ENCODE assay signal across 8 cellular contexts in genomic region chr16:48365601-48366164, GRCh38. TPM values are rescaled to one million over a fixed set of nuclear protein-coding genes. Genes with fewer than 3 reads are reported as not detected.
DNase-seq lines count a peak whose midpoint lies in the region; ATAC-seq lines count a peak whose summit lies in the region.

No MANE protein-coding gene starts in this region.

- peak overlapping the region in 2 of 3 donors; percentile 95 to 98 for H3K27ac Mint-ChIP-seq in CD4-positive, CD25-positive, alpha-beta regulatory T cell
- peak overlapping the region; percentile 96 for H3K27ac Mint-ChIP-seq in activated T-helper 1 cell treated with anti-CD3 and anti-CD28 coated beads, Interleukin-12 subunit alpha, Interleukin-12 subunit beta, Interleukin-2, Interleukin-4 antibody, amounts not matched to agents 30 ng/mL and 10 ng/mL and 1 ng/mL, durations not matched to agents 14 hours and 24 hours and 36 hours
- H3K27ac Mint-ChIP-seq in naive thymus-derived CD4-positive, alpha-beta T cell, result peak overlapping the region; percentile 89 to 100 (median 98)
- peak overlapping the region; percentile 96 for H3K27ac Mint-ChIP-seq in stimulated activated effector memory CD8-positive, alpha-beta T cell treated with anti-CD3 and anti-CD28 coated beads, Interleukin-12 subunit alpha, Interleukin-12 subunit beta, amount 100 ng/mL, for 72 hours

- peaks cover 22 to 44% (median 29%) of the 10 kb centered on the region in 4 donors for H3K4me1 Mint-ChIP-seq in CD4-positive, CD25-positive, alpha-beta regulatory T cell
- peaks cover 59% of the 10 kb centered on the region for H3K4me1 Mint-ChIP-seq in activated T-helper 1 cell treated with anti-CD3 and anti-CD28 coated beads, Interleukin-12 subunit alpha, Interleukin-12 subunit beta, Interleukin-2, Interleukin-4 antibody, amounts not matched to agents 30 ng/mL and 10 ng/mL and 1 ng/mL, durations not matched to agents 14 hours and 24 hours and 36 hours (ENCODE audit: low read depth)
- H3K4me1 Mint-ChIP-seq in naive thymus-derived CD4-positive, alpha-beta T cell, result peaks cover 24 to 71% (median 54%) of the 10 kb centered on the region in 7 donors
- H3K4me1 Mint-ChIP-seq in stimulated activated effector memory CD8-positive, alpha-beta T cell treated with anti-CD3 and anti-CD28 coated beads, Interleukin-12 subunit alpha, Interleukin-12 subunit beta, amount 100 ng/mL, for 72 hours, result peaks cover 30% of the 10 kb centered on the region

- peak overlapping the region; percentile 91 for H3K4me3 ChIP-seq in CD4-positive, CD25-positive, alpha-beta regulatory T cell (ENCODE audit: low read depth, low read length)
- H3K4me3 ChIP-seq in naive thymus-derived CD4-positive, alpha-beta T cell (ENCODE audit: low read length), result peak overlapping the region; percentile 88

- H3K9me3 Mint-ChIP-seq in CD4-positive, CD25-positive, alpha-beta regulatory T cell, result no peaks in the 10 kb centered on the region
- no peaks in the 10 kb centered on the region for H3K9me3 Mint-ChIP-seq in activated T-helper 1 cell treated with anti-CD3 and anti-CD28 coated beads, Interleukin-12 subunit alpha, Interleukin-12 subunit beta, Interleukin-2, Interleukin-4 antibody, amounts not matched to agents 30 ng/mL and 10 ng/mL and 1 ng/mL, durations not matched to agents 14 hours and 24 hours and 36 hours
- no peaks in the 10 kb centered on the region for H3K9me3 Mint-ChIP-seq in naive thymus-derived CD4-positive, alpha-beta T cell
- H3K9me3 Mint-ChIP-seq in stimulated activated effector memory CD8-positive, alpha-beta T cell treated with anti-CD3 and anti-CD28 coated beads, Interleukin-12 subunit alpha, Interleukin-12 subunit beta, amount 100 ng/mL, for 72 hours, result no peaks in the 10 kb centered on the region

- H3K36me3 ChIP-seq in CD4-positive, CD25-positive, alpha-beta regulatory T cell (ENCODE audit: control insufficient read depth, insufficient read depth, low read length), result no peaks in the 10 kb centered on the region
- H3K36me3 ChIP-seq in naive thymus-derived CD4-positive, alpha-beta T cell (ENCODE audit: control insufficient read depth in 2 of 3, insufficient read depth in 3 of 3, low read length in 3 of 3), result peaks cover 0 to 6% (median 0%) of the 10 kb centered on the region in 3 experiments

- intact Hi-C loops in activated T-helper 1 cell treated with anti-CD3 and anti-CD28 coated beads, Interleukin-12 subunit alpha, Interleukin-12 subunit beta, Interleukin-2, Interleukin-4 antibody, amounts not matched to agents 30 ng/mL and 10 ng/mL and 1 ng/mL, durations not matched to agents 14 hours and 24 hours and 36 hours (cut with micrococcal nuclease), result loop anchor here (1.0 to 10.0 kb wide), 8 partner anchors 12 to 1699 kb away; partner anchors contain the start of genes ABCC11 and HEATR3
- intact Hi-C loops in naive thymus-derived CD4-positive, alpha-beta T cell (cut with micrococcal nuclease), result loop anchor here (1.0 to 10.0 kb wide), 11 partner anchors 12 to 1393 kb away; partner anchors contain the start of genes DNAJA2 (in 2 of the 2), SIAH1 (in 2 of the 2), ABCC11 (in 1 of the 2) and ITFG1 (in 1 of the 2)

- CTCF ChIA-PET in naive thymus-derived CD4-positive, alpha-beta T cell (lab: Charles Lee), result interaction anchor here (1.1 to 2.5 kb wide), 5 partner anchors 11 to 264 kb away, joined by 3 to 17 read pairs (median 5); no protein-coding TSS in a partner anchor

- H3K4me1 ChIP-seq in CD4-positive, CD25-positive, alpha-beta regulatory T cell (ENCODE audit: control insufficient read depth, insufficient read depth, low read length, poor library complexity, severe bottlenecking), result peaks cover 17% of the 10 kb centered on the region
- H3K4me1 ChIP-seq in naive thymus-derived CD4-positive, alpha-beta T cell (ENCODE audit: control insufficient read depth in 2 of 2, insufficient read depth in 2 of 2, low read length in 2 of 2), result peaks cover 14 to 15% of the 10 kb centered on the region in 2 donors

- peak overlapping the region; percentile 88 to 98 (median 90) for H3K4me3 Mint-ChIP-seq in CD4-positive, CD25-positive, alpha-beta regulatory T cell
- H3K4me3 Mint-ChIP-seq in activated T-helper 1 cell treated with anti-CD3 and anti-CD28 coated beads, Interleukin-12 subunit alpha, Interleukin-12 subunit beta, Interleukin-2, Interleukin-4 antibody, amounts not matched to agents 30 ng/mL and 10 ng/mL and 1 ng/mL, durations not matched to agents 14 hours and 24 hours and 36 hours, result peak overlapping the region; percentile 90
- H3K4me3 Mint-ChIP-seq in naive thymus-derived CD4-positive, alpha-beta T cell, result peak overlapping the region; percentile 83 to 100 (median 94)
- H3K4me3 Mint-ChIP-seq in stimulated activated effector memory CD8-positive, alpha-beta T cell treated with anti-CD3 and anti-CD28 coated beads, Interleukin-12 subunit alpha, Interleukin-12 subunit beta, amount 100 ng/mL, for 72 hours, result peak overlapping the region; percentile 75

- no peaks in the 10 kb centered on the region for H3K27me3 ChIP-seq in CD4-positive, CD25-positive, alpha-beta regulatory T cell (ENCODE audit: control insufficient read depth, insufficient read depth, low read length)
- H3K27me3 ChIP-seq in naive thymus-derived CD4-positive, alpha-beta T cell (ENCODE audit: control insufficient read depth in 2 of 2, insufficient read depth in 2 of 2, low read length in 2 of 2), result no peaks in the 10 kb centered on the region

- H3K27me3 Mint-ChIP-seq in CD4-positive, CD25-positive, alpha-beta regulatory T cell, result no peaks in the 10 kb centered on the region
- no peaks in the 10 kb centered on the region for H3K27me3 Mint-ChIP-seq in activated T-helper 1 cell treated with anti-CD3 and anti-CD28 coated beads, Interleukin-12 subunit alpha, Interleukin-12 subunit beta, Interleukin-2, Interleukin-4 antibody, amounts not matched to agents 30 ng/mL and 10 ng/mL and 1 ng/mL, durations not matched to agents 14 hours and 24 hours and 36 hours (ENCODE audit: insufficient read depth)
- no peaks in the 10 kb centered on the region for H3K27me3 Mint-ChIP-seq in naive thymus-derived CD4-positive, alpha-beta T cell

- peaks cover 6% of the 10 kb centered on the region for H3K36me3 Mint-ChIP-seq in CD4-positive, CD25-positive, alpha-beta regulatory T cell
- peaks cover 4% of the 10 kb centered on the region for H3K36me3 Mint-ChIP-seq in activated T-helper 1 cell treated with anti-CD3 and anti-CD28 coated beads, Interleukin-12 subunit alpha, Interleukin-12 subunit beta, Interleukin-2, Interleukin-4 antibody, amounts not matched to agents 30 ng/mL and 10 ng/mL and 1 ng/mL, durations not matched to agents 14 hours and 24 hours and 36 hours (ENCODE audit: low read depth)
- peaks cover 0 to 3% (median 0%) of the 10 kb centered on the region in 5 donors for H3K36me3 Mint-ChIP-seq in naive thymus-derived CD4-positive, alpha-beta T cell
- H3K36me3 Mint-ChIP-seq in stimulated activated effector memory CD8-positive, alpha-beta T cell treated with anti-CD3 and anti-CD28 coated beads, Interleukin-12 subunit alpha, Interleukin-12 subunit beta, amount 100 ng/mL, for 72 hours, result peaks cover 21% of the 10 kb centered on the region

- peak overlapping the region; percentile 79 for H3K27ac ChIP-seq in CD4-positive, CD25-positive, alpha-beta regulatory T cell (ENCODE audit: insufficient read depth, low read length, poor library complexity, severe bottlenecking)
- peak overlapping the region; percentile 77 for H3K27ac ChIP-seq in naive thymus-derived CD4-positive, alpha-beta T cell (ENCODE audit: low read depth, low read length)

- POLR2A ChIA-PET in naive thymus-derived CD4-positive, alpha-beta T cell (lab: Charles Lee), result interaction anchor here (0.7 to 4.2 kb wide), 16 partner anchors 9 to 1479 kb away, joined by 3 to 50 read pairs (median 4); partner anchors contain the start of genes DNAJA2, N4BP1 and SIAH1

- DNase-seq in CD4-positive, CD25-positive, alpha-beta regulatory T cell, result peak; percentile 67 to 86 (median 68)
- peak; percentile 89 for DNase-seq in OCI-M1 (lab: John Stamatoyannopoulos, UW)
- DNase-seq in activated T-helper 1 cell treated with anti-CD3 and anti-CD28 coated beads, Interleukin-12 subunit alpha, Interleukin-12 subunit beta, Interleukin-2, Interleukin-4 antibody, amounts not matched to agents 30 ng/mL and 10 ng/mL and 1 ng/mL, durations not matched to agents 14 hours and 24 hours and 36 hours (ENCODE audit: low spot score), result peak; percentile 80
- peak; percentile 81 for DNase-seq in fibroblast of gingiva (ENCODE audit: low read depth)
- DNase-seq in naive thymus-derived CD4-positive, alpha-beta T cell, result peak; percentile 66 to 86 (median 73)
- peak; percentile 70 to 87 for DNase-seq in stimulated activated effector memory CD8-positive, alpha-beta T cell treated with anti-CD3 and anti-CD28 coated beads, Interleukin-12 subunit alpha, Interleukin-12 subunit beta, amount 100 ng/mL, for 72 hours (ENCODE audit: low spot score in 2 of 2)

- ATAC-seq in CD4-positive, CD25-positive, alpha-beta regulatory T cell (ENCODE audit: low read depth in 2 of 2), result peak; percentile 93
- ATAC-seq in GM19395 (IDR thresholded peaks at IDR 0.05; ENCODE audit: unreplicated experiment), result peak; percentile 80
- peak; percentile 90 for ATAC-seq in HG03520 (IDR thresholded peaks at IDR 0.05; ENCODE audit: unreplicated experiment)
- peak; percentile 95 for ATAC-seq in naive thymus-derived CD4-positive, alpha-beta T cell
- ATAC-seq in stimulated activated effector memory CD8-positive, alpha-beta T cell treated with anti-CD3 and anti-CD28 coated beads, Interleukin-12 subunit alpha, Interleukin-12 subunit beta, amount 100 ng/mL, for 72 hours, result peak; percentile 98

- no peaks in the 10 kb centered on the region for H3K9me3 ChIP-seq in CD4-positive, CD25-positive, alpha-beta regulatory T cell (ENCODE audit: control insufficient read depth in 2 of 2, low read length in 2 of 2)
- no peaks in the 10 kb centered on the region for H3K9me3 ChIP-seq in naive thymus-derived CD4-positive, alpha-beta T cell (ENCODE audit: control insufficient read depth in 2 of 3, low read length in 3 of 3)

RNA-seq across cellular contexts. Expression of gene SIAH1, which starts 19.5 kb away (rescaled TPM):
- total RNA-seq in CD4-positive, CD25-positive, alpha-beta regulatory T cell, result 34.0 TPM
- 10 to 100 TPM in 2 of 4 donors, 1 to 10 TPM in 2; 6.6 to 15.6 (median 10.6) TPM for polyA plus RNA-seq in CD4-positive, CD25-positive, alpha-beta regulatory T cell
- total RNA-seq in activated T-helper 1 cell treated with anti-CD3 and anti-CD28 coated beads, Interleukin-12 subunit alpha, Interleukin-12 subunit beta, Interleukin-2, Interleukin-4 antibody, amounts not matched to agents 30 ng/mL and 10 ng/mL and 1 ng/mL, durations not matched to agents 14 hours and 24 hours and 36 hours, result 15.6 and 16.8 TPM in 2 replicates
- total RNA-seq in naive thymus-derived CD4-positive, alpha-beta T cell, result 10 to 100 TPM; 14.5 to 51.1 (median 19.8) TPM
- polyA plus RNA-seq in naive thymus-derived CD4-positive, alpha-beta T cell, result 10 to 100 TPM; 16.4 to 21.2 TPM

Comparison
In these comparisons a context has a peak if more than half of its experiments do, and no peak if none do; other contexts are left out.
1. Peak in every context shown above with its lines: DNase-seq, ATAC-seq, H3K4me3 ChIP-seq and H3K27ac ChIP-seq.